Comparison of ENCODE assay signal across 8 cellular contexts in the genomic region with DNA sequence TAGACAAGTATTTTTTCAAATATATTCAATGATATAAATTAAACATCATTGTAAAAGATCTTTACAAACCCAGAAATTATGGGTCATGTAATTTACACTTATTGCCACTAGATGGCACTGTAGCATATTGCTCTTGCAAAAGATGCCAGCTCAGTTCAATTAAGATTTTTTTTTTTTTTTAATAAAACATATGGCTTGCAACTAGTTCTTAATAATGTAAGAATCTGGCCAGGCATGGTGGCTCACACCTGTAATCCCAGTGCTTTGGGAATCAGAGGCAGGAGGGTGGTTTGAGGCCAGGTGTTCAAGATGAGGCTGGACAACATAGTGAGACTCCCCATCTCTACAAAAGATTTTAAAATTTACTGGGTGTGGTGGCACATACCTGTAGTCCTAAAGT. TPM values are rescaled to one million over a fixed set of nuclear protein-coding genes. Genes with fewer than 3 reads are reported as not detected.
A peak's percentile ranks its signal among the peaks of the same experiment; 100 is the strongest.
DNase-seq lines count a peak whose midpoint lies in the region; ATAC-seq and TF ChIP-seq lines count a peak whose summit lies in the region.

No MANE protein-coding gene starts in this region.

- in situ Hi-C loops in IMR-90 (cut with MboI; ENCODE audit: low sequenced_read_pairs) = no loop called here

- H3K4me1 ChIP-seq in IMR-90 (ENCODE audit: control insufficient read depth, insufficient read depth, low read length) (peaks cover 6% of the 10 kb centered on the region), spleen (no peaks in the 10 kb centered on the region)

- no peak overlapping the region for H2AK5ac ChIP-seq in IMR-90 (ENCODE audit: low read depth, low read length)

- no peaks in the 10 kb centered on the region for H3K79me1 ChIP-seq in IMR-90 (ENCODE audit: low read depth in 1 of 2, low read length in 2 of 2)

- H3K23ac ChIP-seq in IMR-90 (ENCODE audit: low read depth, low read length) = no peak overlapping the region

- CTCF ChIA-PET in Calu3 (lab: Charles Lee) (interaction anchor here (0.5 to 2.1 kb wide), 14 partner anchors 11 to 595 kb away, joined by 3 to 16 read pairs (median 4); no protein-coding TSS in a partner anchor), IMR-90 (lab: Yijun Ruan, JAX) (interaction anchor here (0.5 to 3.1 kb wide), 8 partner anchors 19 to 210 kb away, joined by 3 to 25 read pairs (median 3); no protein-coding TSS in a partner anchor)

- peak; percentile 12 for DNase-seq in Calu3
- peak; percentile 58 for DNase-seq in IMR-90
- DNase-seq in fibroblast of villous mesenchyme (ENCODE audit: low read depth) = peak; percentile 49
- DNase-seq in spleen = no peak
- no peak for DNase-seq in activated naive CD8-positive, alpha-beta T cell treated with anti-CD3 and anti-CD28 coated beads for 36 hours
- DNase-seq in activated CD8-positive, alpha-beta memory T cell treated with anti-CD3 and anti-CD28 coated beads, Interleukin-2, amount 50 U/mL, for 48 hours = no peak

- H4K20me1 ChIP-seq in IMR-90 (ENCODE audit: insufficient read depth, low read length) = no peaks in the 10 kb centered on the region

- H2AFZ ChIP-seq in IMR-90 (replicated peaks; ENCODE audit: low read length, poor library complexity) = no peak overlapping the region

- ATAC-seq in IMR-90 (ENCODE audit: low read depth) (no peak), SK-N-SH treated with all-trans-retinoic acid at 6 μM for 48 hours (peak; percentile 13; the same call in 2 of the 3 replicates), HG03571 (IDR thresholded peaks at IDR 0.05; ENCODE audit: unreplicated experiment) (no peak)

- no peak overlapping the region for H3K4me2 ChIP-seq in IMR-90 (ENCODE audit: low read depth, low read length)

- peak; percentile 83 for TF ChIP-seq RAD21 in IMR-90 (IDR thresholded peaks at IDR 0.05; ENCODE audit: low read length)

- H3K9ac ChIP-seq in IMR-90 (ENCODE audit: low read depth, low read length) = no peak overlapping the region

- H4K5ac ChIP-seq in IMR-90 (ENCODE audit: low read depth, low read length) = no peak overlapping the region

- peaks cover 7% of the 10 kb centered on the region for H3K36me3 Mint-ChIP-seq in Calu3 (ENCODE audit: insufficient read depth, unreplicated experiment)
- H3K36me3 Mint-ChIP-seq in activated naive CD8-positive, alpha-beta T cell treated with anti-CD3 and anti-CD28 coated beads for 36 hours = no peaks in the 10 kb centered on the region

- H3K4me1 Mint-ChIP-seq in Calu3 (ENCODE audit: low read depth, unreplicated experiment) = peaks cover 20% of the 10 kb centered on the region
- H3K4me1 Mint-ChIP-seq in activated naive CD8-positive, alpha-beta T cell treated with anti-CD3 and anti-CD28 coated beads for 36 hours = peaks cover 3% of the 10 kb centered on the region

- no TSS peak for BruUV-seq in Calu3 (replicated peaks; lab: Mats Ljungman, UMichigan)
- no TSS peak for BruUV-seq in IMR-90 (replicated peaks; lab: Mats Ljungman, UMichigan)

- no peak overlapping the region for H3K14ac ChIP-seq in IMR-90 (replicated peaks; ENCODE audit: low read depth, low read length)

- no peak overlapping the region for H3K27ac ChIP-seq in IMR-90 (ENCODE audit: insufficient read depth, low read length)
- H3K27ac ChIP-seq in spleen = no peak overlapping the region

- H3K4me3 ChIP-seq in IMR-90 (ENCODE audit: insufficient read depth, low read depth, low read length) (no peak overlapping the region), fibroblast of villous mesenchyme (ENCODE audit: low read depth, low read length) (no peak overlapping the region), spleen (no peak overlapping the region)

- H3K9me3 ChIP-seq in IMR-90 (ENCODE audit: control insufficient read depth, insufficient read depth, low read length) (no peaks in the 10 kb centered on the region), spleen (no peaks in the 10 kb centered on the region)

- POLR2A ChIA-PET in IMR-90 (lab: Charles Lee; ENCODE audit: unreplicated experiment) = interaction anchor here (0.6 kb wide), 1 partner anchor 239 kb away, joined by 3 read pairs; no protein-coding TSS in a partner anchor

- no peak overlapping the region for H3K4ac ChIP-seq in IMR-90 (ENCODE audit: low read depth, low read length)

- no peak overlapping the region for H3K18ac ChIP-seq in IMR-90 (ENCODE audit: low read depth, low read length)

- H2BK120ac ChIP-seq in IMR-90 (ENCODE audit: low read depth, low read length) = no peak overlapping the region

- no peak overlapping the region for H3K56ac ChIP-seq in IMR-90 (ENCODE audit: extremely low read depth, insufficient read depth, low read length)

- TF ChIP-seq CTCF in Calu3 (IDR thresholded peaks at IDR 0.05; ENCODE audit: unreplicated experiment) (peak; percentile 48), IMR-90 (conservative IDR thresholded peaks at IDR 0.05; ENCODE audit: low read depth, low read length) (peak; percentile 90), fibroblast of villous mesenchyme (IDR thresholded peaks at IDR 0.05; ENCODE audit: insufficient read depth, low read depth, low read length) (peak; percentile 60), spleen (IDR thresholded peaks at IDR 0.05 in 8 of 11, conservative IDR thresholded peaks at IDR 0.05 in 3 of 11) (peak; percentile 68 to 87 (median 81))

- peaks cover 4% of the 10 kb centered on the region; the same call in 1 of the 2 replicates for H3K9me1 ChIP-seq in IMR-90 (ENCODE audit: insufficient read depth, low read length)

- H3K27me3 ChIP-seq in IMR-90 (ENCODE audit: control insufficient read depth, insufficient read depth, low read length) (peaks cover 7% of the 10 kb centered on the region), spleen (replicated peaks in 1 of 7) (peaks cover 0 to 14% (median 0%) of the 10 kb centered on the region in 7 donors)

- no peaks in the 10 kb centered on the region for H3K27me3 Mint-ChIP-seq in Calu3 (ENCODE audit: unreplicated experiment)
- peaks cover 6% of the 10 kb centered on the region for H3K27me3 Mint-ChIP-seq in activated naive CD8-positive, alpha-beta T cell treated with anti-CD3 and anti-CD28 coated beads for 36 hours

- no peak overlapping the region for H4K91ac ChIP-seq in IMR-90 (ENCODE audit: insufficient read depth, low read depth, low read length)

- H3K36me3 ChIP-seq in IMR-90 (ENCODE audit: control insufficient read depth, insufficient read depth, low read length) = no peaks in the 10 kb centered on the region
- H3K36me3 ChIP-seq in spleen = no peaks in the 10 kb centered on the region

- no peak overlapping the region for H4K8ac ChIP-seq in IMR-90 (ENCODE audit: low read depth in 2 of 2, low read length in 2 of 2)

- H2BK5ac ChIP-seq in IMR-90 (ENCODE audit: low read depth, low read length, poor library complexity, severe bottlenecking) = no peak overlapping the region

- no peak for TF ChIP-seq POLR2A in IMR-90 (IDR thresholded peaks at IDR 0.05; ENCODE audit: low read depth, low read length)
- no peak for TF ChIP-seq POLR2A in spleen (IDR thresholded peaks at IDR 0.05)

- dilution Hi-C loops in IMR-90 (cut with HindIII; ENCODE audit: low sequenced_read_pairs, unreplicated experiment) = no loop called here

- H3K4me3 Mint-ChIP-seq in Calu3 (ENCODE audit: low read depth, unreplicated experiment) = no peak overlapping the region
- no peak overlapping the region for H3K4me3 Mint-ChIP-seq in activated naive CD8-positive, alpha-beta T cell treated with anti-CD3 and anti-CD28 coated beads for 36 hours

- H2AK9ac ChIP-seq in IMR-90 (replicated peaks; ENCODE audit: low read depth, low read length, poor library complexity) = no peak overlapping the region

- H2BK15ac ChIP-seq in IMR-90 (ENCODE audit: low read depth, low read length) = no peak overlapping the region

- H3K27ac Mint-ChIP-seq in Calu3 (ENCODE audit: unreplicated experiment) = no peak overlapping the region
- H3K27ac Mint-ChIP-seq in activated naive CD8-positive, alpha-beta T cell treated with anti-CD3 and anti-CD28 coated beads for 36 hours = no peak overlapping the region

- intact Hi-C loops in Calu3 (cut with micrococcal nuclease; ENCODE audit: unreplicated experiment) = loop anchor here (1.0 to 10.0 kb wide), 3 partner anchors 51 to 441 kb away; no protein-coding TSS in a partner anchor
- intact Hi-C loops in IMR-90 (cut with micrococcal nuclease) = loop anchor here (1.0 to 2.0 kb wide), 2 partner anchors 194 to 439 kb away; no protein-coding TSS in a partner anchor
- intact Hi-C loops in spleen (cut with DNase I; ENCODE audit: low total_unique reads) = loop anchor here (2.0 to 5.0 kb wide), 2 partner anchors 193 to 439 kb away; no protein-coding TSS in a partner anchor

- no peak overlapping the region for H2BK20ac ChIP-seq in IMR-90 (ENCODE audit: low read depth, low read length)

- no peaks in the 10 kb centered on the region for H3K9me3 Mint-ChIP-seq in Calu3 (ENCODE audit: low read depth, unreplicated experiment)
- no peaks in the 10 kb centered on the region for H3K9me3 Mint-ChIP-seq in activated naive CD8-positive, alpha-beta T cell treated with anti-CD3 and anti-CD28 coated beads for 36 hours

TF ChIP-seq in IMR-90, 13 proteins besides CTCF, POLR2A, EP300 and RAD21 (continues in another document):
- TF ChIP-seq CHD1 (IDR thresholded peaks at IDR 0.05; ENCODE audit: low read depth, low read length) = no peak
- TF ChIP-seq RFX5 (IDR thresholded peaks at IDR 0.05; ENCODE audit: low read depth, low read length) = no peak
- TF ChIP-seq BHLHE40 (IDR thresholded peaks at IDR 0.05; ENCODE audit: low read depth, low read length) = no peak
- no peak for TF ChIP-seq MXI1 (IDR thresholded peaks at IDR 0.05; ENCODE audit: borderline replicate concordance, low read depth, low read length)
- TF ChIP-seq RCOR1 (IDR thresholded peaks at IDR 0.05; ENCODE audit: insufficient replicate concordance, low read length) = no peak
- no peak for TF ChIP-seq FOS (IDR thresholded peaks at IDR 0.05; ENCODE audit: low read depth, low read length)

TF ChIP-seq in SK-N-SH treated with all-trans-retinoic acid at 6 μM for 48 hours, 23 proteins besides CTCF, POLR2A, EP300 and RAD21:
- TF ChIP-seq PPARA (CRISPR knock-in tag; IDR thresholded peaks at IDR 0.05; ENCODE audit: borderline replicate concordance) (no peak), ZNF565 (CRISPR knock-in tag; conservative IDR thresholded peaks at IDR 0.05; ENCODE audit: low read depth) (no peak)
TF ChIP-seq in SK-N-SH treated with all-trans-retinoic acid at 6 μM for 48 hours: peak in this region for 0.

RNA-seq across cellular contexts. Expression of a gene that starts 49.4 kb away (rescaled TPM):
- total RNA-seq in Calu3 (2022) (29.8 and 39.1 TPM in 2 replicates), IMR-90 (2012; rRNA removed) (43.6 and 69.4 TPM in 2 replicates), fibroblast of villous mesenchyme (49.9 and 78.2 TPM in 2 replicates), spleen (10 to 100 TPM; 18.6 to 30.3 (median 20.1) TPM)
- polyA plus RNA-seq in IMR-90 (2012; rRNA removed) (14.7 and 19.0 TPM in 2 replicates), spleen (1 to 10 TPM; 5.3 to 9.7 (median 8.4) TPM)
- 8.0 and 8.4 TPM in 2 replicates for polyA plus RNA-seq in IMR-90 (2012; cell fraction: cytosol; rRNA removed)
- 7.2 and 17.4 TPM in 2 replicates for polyA plus RNA-seq in IMR-90 (2012; cell fraction: nucleus; rRNA removed; ENCODE audit: low replicate concordance)
- total RNA-seq in activated naive CD8-positive, alpha-beta T cell treated with anti-CD3 and anti-CD28 coated beads for 36 hours = 10 to 100 TPM; 33.8 to 37.0 TPM

Comparison
In these comparisons a context has a peak if more than half of its experiments do, and no peak if none do; other contexts are left out.
1. DNase-seq: peak in Calu3 (single experiment), IMR-90 (single experiment) and fibroblast of villous mesenchyme (single experiment); none in spleen (single experiment), activated naive CD8-positive, alpha-beta T cell treated with anti-CD3 and anti-CD28 coated beads for 36 hours (single experiment) and activated CD8-positive, alpha-beta memory T cell treated with anti-CD3 and anti-CD28 coated beads, Interleukin-2, amount 50 U/mL, for 48 hours (single experiment).
2. Peak in every context shown above with its lines, with median percentiles within 50 percentile points of each other: CTCF ChIP-seq.